ENCODE assay signal across 16 cellular contexts in genomic region chr16:48877946-48878345, GRCh38.
DNase-seq lines count a peak whose midpoint lies in the region; ATAC-seq and TF ChIP-seq lines count a peak whose summit lies in the region.
"Had no signal": no experiment of that assay in that cellular context is flagged by ENCODE, and none has a peak within 500 bp of the region (broad histone marks: within the 10 kb centered on the region; RNA-seq: fewer than 3 reads in every experiment).

No MANE protein-coding gene starts in this region.

- no peaks in the 10 kb centered on the region for H3K27me3 ChIP-seq in MM.1S (replicated peaks; ENCODE audit: insufficient read depth, low read length)
- H3K27me3 ChIP-seq in SU-DHL-6 (ENCODE audit: low read length), result no peaks in the 10 kb centered on the region
- H3K27me3 ChIP-seq in prostate gland (replicated peaks; ENCODE audit: insufficient read depth), result no peaks in the 10 kb centered on the region
- H3K27me3 ChIP-seq: BLaER1 treated with 17β-estradiol and CSF1 and Interleukin-3, amounts not matched to agents 10 nM and 100 nM had no signal

- peak; percentile 31 for ATAC-seq in stimulated activated effector memory CD8-positive, alpha-beta T cell treated with anti-CD3 and anti-CD28 coated beads, Interleukin-12 subunit alpha, Interleukin-12 subunit beta, amount 100 ng/mL, for 72 hours
- ATAC-seq: A549; CD8-positive, alpha-beta T cell had no signal

- H3K79me2 ChIP-seq in MM.1S (ENCODE audit: low read length), result no peaks in the 10 kb centered on the region
- no peaks in the 10 kb centered on the region for H3K79me2 ChIP-seq in SU-DHL-6 (ENCODE audit: insufficient read depth, low read length)

- no peak overlapping the region for H3K27ac Mint-ChIP-seq in stimulated activated effector memory CD8-positive, alpha-beta T cell treated with anti-CD3 and anti-CD28 coated beads, Interleukin-12 subunit alpha, Interleukin-12 subunit beta, amount 100 ng/mL, for 72 hours
- H3K27ac Mint-ChIP-seq: B cell; CD4-positive, alpha-beta T cell; CD8-positive, alpha-beta T cell had no signal

- H2AFZ ChIP-seq in MM.1S (ENCODE audit: low read length) (no peak overlapping the region), SU-DHL-6 (ENCODE audit: low read depth, low read length, severe bottlenecking) (no peak overlapping the region)

- TF ChIP-seq CTCF in MM.1S (IDR thresholded peaks at IDR 0.05; ENCODE audit: low read length) (no peak), SU-DHL-6 (IDR thresholded peaks at IDR 0.05; ENCODE audit: insufficient read depth, low read length, poor library complexity, severe bottlenecking) (no peak), prostate gland (IDR thresholded peaks at IDR 0.05) (no peak)

- no peak overlapping the region for H3K27ac ChIP-seq in MM.1S (ENCODE audit: low read length)
- H3K27ac ChIP-seq in SU-DHL-6 (ENCODE audit: low read depth, low read length), result no peak overlapping the region
- no peak overlapping the region for H3K27ac ChIP-seq in prostate gland
- H3K27ac ChIP-seq: 22Rv1; A549; BLaER1 treated with 17β-estradiol and CSF1 and Interleukin-3, amounts not matched to agents 10 nM and 100 nM had no signal

- TF ChIP-seq POLR2A in prostate gland (IDR thresholded peaks at IDR 0.05), result no peak

- H3K4me3 ChIP-seq in MM.1S (ENCODE audit: low read length) (peak overlapping the region; percentile 18; the same call in 1 of the 2 replicates), SU-DHL-6 (ENCODE audit: insufficient read depth, low read length, poor library complexity, severe bottlenecking) (no peak overlapping the region), prostate gland (no peak overlapping the region)
- H3K4me3 ChIP-seq: A549; BLaER1 treated with 17β-estradiol and CSF1 and Interleukin-3, amounts not matched to agents 10 nM and 100 nM had no signal

- H3F3A ChIP-seq in MM.1S (ENCODE audit: insufficient read depth, low read length), result no peaks in the 10 kb centered on the region
- H3F3A ChIP-seq in SU-DHL-6 (ENCODE audit: insufficient read depth), result no peaks in the 10 kb centered on the region

- H3K9me3 ChIP-seq in MM.1S (replicated peaks; ENCODE audit: insufficient read depth, low read length) (no peaks in the 10 kb centered on the region), SU-DHL-6 (ENCODE audit: insufficient read depth, low read length) (no peaks in the 10 kb centered on the region), prostate gland (no peaks in the 10 kb centered on the region)
- H3K9me3 ChIP-seq: A549; BLaER1 treated with 17β-estradiol and CSF1 and Interleukin-3, amounts not matched to agents 10 nM and 100 nM; Caco-2 had no signal

- H3K9ac ChIP-seq in MM.1S (ENCODE audit: low read length) (no peak overlapping the region), SU-DHL-6 (ENCODE audit: low read length) (no peak overlapping the region)
- H3K9ac ChIP-seq: BLaER1 treated with 17β-estradiol and CSF1 and Interleukin-3, amounts not matched to agents 10 nM and 100 nM had no signal

- H3K4me1 ChIP-seq in MM.1S (ENCODE audit: low read length) (no peaks in the 10 kb centered on the region), prostate gland (replicated peaks) (no peaks in the 10 kb centered on the region)
- H3K4me1 ChIP-seq: A549, Caco-2 had no signal

- WGBS in prostate gland, result 97% methylated on average over 3 of the region's 3 CpGs

- no peak overlapping the region for H3K4me3 Mint-ChIP-seq in stimulated activated effector memory CD8-positive, alpha-beta T cell treated with anti-CD3 and anti-CD28 coated beads, Interleukin-12 subunit alpha, Interleukin-12 subunit beta, amount 100 ng/mL, for 72 hours
- H3K4me3 Mint-ChIP-seq: B cell; CD4-positive, alpha-beta T cell; CD8-positive, alpha-beta T cell had no signal

- H4K20me1 ChIP-seq in MM.1S (ENCODE audit: insufficient read depth, low read length) (no peaks in the 10 kb centered on the region), SU-DHL-6 (ENCODE audit: low read depth, low read length) (no peaks in the 10 kb centered on the region)
- H4K20me1 ChIP-seq: BLaER1 treated with 17β-estradiol and CSF1 and Interleukin-3, amounts not matched to agents 10 nM and 100 nM had no signal

- H3K4me2 ChIP-seq in MM.1S (ENCODE audit: low read depth, low read length), result peak overlapping the region; percentile 28; the same call in 1 of the 2 replicates
- H3K4me2 ChIP-seq in SU-DHL-6 (ENCODE audit: low read depth, low read length, poor library complexity, severe bottlenecking), result peak overlapping the region; percentile 1
- H3K4me2 ChIP-seq: A549; BLaER1 treated with 17β-estradiol and CSF1 and Interleukin-3, amounts not matched to agents 10 nM and 100 nM had no signal

- no peaks in the 10 kb centered on the region for H3K36me3 Mint-ChIP-seq in stimulated activated effector memory CD8-positive, alpha-beta T cell treated with anti-CD3 and anti-CD28 coated beads, Interleukin-12 subunit alpha, Interleukin-12 subunit beta, amount 100 ng/mL, for 72 hours
- H3K36me3 Mint-ChIP-seq: CD8-positive, alpha-beta T cell had no signal

- peaks cover 2% of the 10 kb centered on the region for H3K9me3 Mint-ChIP-seq in stimulated activated effector memory CD8-positive, alpha-beta T cell treated with anti-CD3 and anti-CD28 coated beads, Interleukin-12 subunit alpha, Interleukin-12 subunit beta, amount 100 ng/mL, for 72 hours
- H3K9me3 Mint-ChIP-seq: CD4-positive, alpha-beta T cell; CD8-positive, alpha-beta T cell had no signal

- H3K36me3 ChIP-seq in MM.1S (replicated peaks; ENCODE audit: insufficient read depth, low read length) (no peaks in the 10 kb centered on the region), SU-DHL-6 (ENCODE audit: low read length) (no peaks in the 10 kb centered on the region), prostate gland (no peaks in the 10 kb centered on the region)
- H3K36me3 ChIP-seq: BLaER1 treated with 17β-estradiol and CSF1 and Interleukin-3, amounts not matched to agents 10 nM and 100 nM had no signal

- DNase-seq in MM.1S, result no peak
- DNase-seq in stimulated activated effector memory CD8-positive, alpha-beta T cell treated with anti-CD3 and anti-CD28 coated beads, Interleukin-12 subunit alpha, Interleukin-12 subunit beta, amount 100 ng/mL, for 72 hours (ENCODE audit: low spot score in 2 of 2), result no peak
- DNase-seq in prostate gland (ENCODE audit: low spot score), result no peak
- DNase-seq in activated CD8-positive, alpha-beta memory T cell treated with anti-CD3 and anti-CD28 coated beads for 24 hours, result no peak
- DNase-seq: AML-193; Caco-2; Calu3; CD4-positive, alpha-beta T cell; CD8-positive, alpha-beta T cell; DMS79 treated with DMSO at 0.1 percent for 48 hours; GF-D8 had no signal

- H3K9me2 ChIP-seq in MM.1S (replicated peaks; ENCODE audit: insufficient read depth, low read length) (no peaks in the 10 kb centered on the region), SU-DHL-6 (replicated peaks; ENCODE audit: insufficient read depth, low read length) (no peaks in the 10 kb centered on the region)

- no peaks in the 10 kb centered on the region for H3K4me1 Mint-ChIP-seq in stimulated activated effector memory CD8-positive, alpha-beta T cell treated with anti-CD3 and anti-CD28 coated beads, Interleukin-12 subunit alpha, Interleukin-12 subunit beta, amount 100 ng/mL, for 72 hours
- H3K4me1 Mint-ChIP-seq: B cell had no signal

- intact Hi-C loops in prostate gland (cut with DNase I), result no loop called here
